In the genomic region with DNA sequence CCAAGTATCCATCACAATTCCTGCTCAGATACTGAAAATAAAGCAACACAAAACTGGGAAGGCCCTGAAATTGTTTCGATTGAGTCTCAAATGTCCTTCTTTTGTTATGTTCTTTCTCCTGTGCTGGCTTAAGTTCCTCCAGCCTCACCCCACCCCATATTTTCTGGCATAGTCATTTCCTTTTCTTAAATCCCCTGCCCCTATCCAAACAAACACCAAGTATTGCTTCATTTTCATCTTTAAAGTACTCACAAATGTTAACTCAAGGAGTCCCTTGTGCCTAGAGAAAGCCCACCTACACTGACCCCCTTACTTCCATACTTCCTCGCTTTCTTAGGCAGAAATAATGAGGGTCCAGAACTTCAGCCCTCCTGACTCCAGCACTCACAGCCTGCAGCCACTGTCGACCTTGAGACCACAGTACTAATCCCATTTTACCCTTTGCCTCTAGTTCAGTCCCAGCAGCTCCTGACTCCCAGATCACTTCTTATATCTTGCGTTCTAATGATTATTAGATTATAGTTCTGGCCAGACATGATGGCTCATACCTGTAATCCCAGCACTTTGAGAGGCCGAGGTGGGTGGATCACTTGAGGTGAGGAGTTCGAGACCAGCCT, we compare ENCODE assay signal across 13 cellular contexts.
DNase-seq lines count a peak whose midpoint lies in the region; ATAC-seq and TF ChIP-seq lines count a peak whose summit lies in the region.
"Had no signal": no experiment of that assay in that cellular context is flagged by ENCODE, and none has a peak within 500 bp of the region (broad histone marks: within the 10 kb centered on the region; RNA-seq: fewer than 3 reads in every experiment).

No MANE protein-coding gene starts in this region.

- TF ChIP-seq RAD21 in SK-N-SH (IDR thresholded peaks at IDR 0.05; ENCODE audit: low read length), result no peak

- H3F3A ChIP-seq in SK-N-SH (replicated peaks; ENCODE audit: insufficient read depth) (no peaks in the 10 kb centered on the region), PC-9 (ENCODE audit: insufficient read depth, low read depth) (peaks cover 13% of the 10 kb centered on the region)

- H3K27ac ChIP-seq in SK-N-SH (ENCODE audit: low read depth in 2 of 2, low read length in 1 of 2) (peak overlapping the region in 1 of 2 experiments; percentile 31; a peak in 2 of 4 replicates), PC-9 (peak overlapping the region; percentile 92)
- H3K27ac ChIP-seq: prostate gland had no signal

- H3K9ac ChIP-seq in SK-N-SH, result no peak overlapping the region; the same call in 1 of the 2 replicates

- H3K4me3 ChIP-seq in SK-N-SH (ENCODE audit: low read depth in 2 of 2, low read length in 1 of 2) (no peak overlapping the region), PC-9 (no peak overlapping the region), skeletal muscle cell (ENCODE audit: low read depth, low read length) (no peak overlapping the region)
- H3K4me3 ChIP-seq: prostate gland had no signal

- H3K9me3 ChIP-seq in SK-N-SH, result no peaks in the 10 kb centered on the region
- 0 out of 2 replicates have a peak, but pooled peaks cover 6% of the 10 kb centered on the region for H3K9me3 ChIP-seq in PC-9 (ENCODE audit: insufficient read depth, low read depth)
- H3K9me3 ChIP-seq: prostate gland had no signal

- TF ChIP-seq EP300 in SK-N-SH (IDR thresholded peaks at IDR 0.05; ENCODE audit: borderline replicate concordance in 1 of 2, low read depth in 1 of 2, low read length in 1 of 2), result no peak

- CTCF ChIA-PET in SK-N-SH (lab: Yijun Ruan, JAX), result interaction anchor here (0.6 kb wide), 1 partner anchor 267 kb away, joined by 3 read pairs; no protein-coding TSS in a partner anchor
- CTCF ChIA-PET in PC-9 (lab: Charles Lee), result no interaction called here

- H3K27me3 ChIP-seq in SK-N-SH (ENCODE audit: insufficient read depth), result no peaks in the 10 kb centered on the region
- no peaks in the 10 kb centered on the region for H3K27me3 ChIP-seq in PC-9 (ENCODE audit: insufficient read depth, low read depth)

- H3K4me2 ChIP-seq in SK-N-SH (no peak overlapping the region), PC-9 (peak overlapping the region; percentile 51; the same call in 1 of the 2 replicates)

- POLR2A ChIA-PET in SK-N-SH (lab: Yijun Ruan, JAX) (no interaction called here), PC-9 (lab: Charles Lee; ENCODE audit: unreplicated experiment) (no interaction called here)

- intact Hi-C loops in PC-9 (cut with micrococcal nuclease; ENCODE audit: unreplicated experiment), result loop anchor here (1.0 to 5.0 kb wide), 2 partner anchors 15 to 75 kb away; partner anchors contain the start of gene ST8SIA6

- no peaks in the 10 kb centered on the region for H3K79me2 ChIP-seq in SK-N-SH (ENCODE audit: insufficient read depth)
- H3K79me2 ChIP-seq in PC-9 (ENCODE audit: low read depth), result no peaks in the 10 kb centered on the region

- TF ChIP-seq CTCF in SK-N-SH (IDR thresholded peaks at IDR 0.05) (no peak), PC-9 (conservative IDR thresholded peaks at IDR 0.05) (no peak)

- H3K4me1 ChIP-seq in SK-N-SH (ENCODE audit: control insufficient read depth in 1 of 2, insufficient read depth in 2 of 2, low read depth in 1 of 2, low read length in 1 of 2) (no peaks in the 10 kb centered on the region; a peak in 1 of 4 replicates), PC-9 (replicated peaks; ENCODE audit: insufficient read depth) (peaks cover 17% of the 10 kb centered on the region)
- H3K4me1 ChIP-seq: prostate gland had no signal

- 71% methylated on average over 6 of the region's 6 CpGs for WGBS in SK-N-SH (ENCODE audit: low lambda C conversion rate)

- H3K9me2 ChIP-seq in SK-N-SH (no peaks in the 10 kb centered on the region), PC-9 (ENCODE audit: insufficient read depth) (no peaks in the 10 kb centered on the region)

- H2AFZ ChIP-seq in SK-N-SH (ENCODE audit: low read depth) (peak overlapping the region; percentile 77; the same call in 1 of the 2 replicates), PC-9 (peak overlapping the region; percentile 52; the same call in 1 of the 2 replicates)

- TSS peak; percentile 61 for BruUV-seq in PC-9 (replicated peaks; lab: Mats Ljungman, UMichigan)

- no peaks in the 10 kb centered on the region for H4K20me1 ChIP-seq in SK-N-SH (ENCODE audit: insufficient read depth)
- no peaks in the 10 kb centered on the region for H4K20me1 ChIP-seq in PC-9 (ENCODE audit: insufficient read depth)

- H3K36me3 ChIP-seq in SK-N-SH (replicated peaks in 1 of 2; ENCODE audit: control insufficient read depth in 1 of 2, insufficient read depth in 2 of 2, low read length in 1 of 2), result no peaks in the 10 kb centered on the region
- H3K36me3 ChIP-seq in PC-9 (ENCODE audit: low read depth), result no peaks in the 10 kb centered on the region
- H3K36me3 ChIP-seq: prostate gland had no signal

- ATAC-seq in SK-N-SH treated with all-trans-retinoic acid at 6 μM for 48 hours, result no peak
- peak; percentile 60 for ATAC-seq in esophagus mucosa
- no peak for ATAC-seq in HG02938 (IDR thresholded peaks at IDR 0.05; ENCODE audit: unreplicated experiment)
- ATAC-seq: HepG2 had no signal

- no peak for DNase-seq in SK-N-SH
- peak; percentile 55 to 75 for DNase-seq in PC-9
- peak; percentile 73 for DNase-seq in skeletal muscle cell (ENCODE audit: low read depth)
- DNase-seq in stimulated activated CD4-positive, alpha-beta T cell treated with anti-CD3 and anti-CD28 coated beads, Interleukin-15, amount 100 ng/mL, for 24 hours, result no peak
- DNase-seq in NCI-H748 treated with DMSO at 0.1 percent for 48 hours (lab: John Stamatoyannopoulos, UW), result no peak
- DNase-seq: activated T-cell treated with anti-CD3 and anti-CD28 coated beads, Interleukin-2, amount 50 U/mL, for 1 hour; cerebellar nuclear complex; kidney glomerular epithelial cell had no signal

TF ChIP-seq in SK-N-SH, 30 proteins besides CTCF, POLR2A, EP300 and RAD21:
- TF ChIP-seq NFIC (IDR thresholded peaks at IDR 0.05; ENCODE audit: borderline replicate concordance), result no peak
- TF ChIP-seq TEAD4 (IDR thresholded peaks at IDR 0.05; ENCODE audit: borderline replicate concordance, insufficient read depth), result no peak
- TF ChIP-seq TAF1 (IDR thresholded peaks at IDR 0.05; ENCODE audit: borderline replicate concordance, low read depth, low read length), result no peak
- no peak for TF ChIP-seq FOXJ3 (CRISPR knock-in tag; IDR thresholded peaks at IDR 0.05)
TF ChIP-seq in SK-N-SH: peak in this region for 0.

TF ChIP-seq in SK-N-SH treated with all-trans-retinoic acid at 6 μM for 48 hours, 23 proteins besides CTCF, POLR2A, EP300 and RAD21:
- TF ChIP-seq ESRRG (CRISPR knock-in tag; IDR thresholded peaks at IDR 0.05) (no peak), ZFP30 (CRISPR knock-in tag; IDR thresholded peaks at IDR 0.05) (no peak), GLIS3 (CRISPR knock-in tag; IDR thresholded peaks at IDR 0.05) (no peak), CREB5 (CRISPR knock-in tag; IDR thresholded peaks at IDR 0.05; ENCODE audit: low read depth) (no peak), TCF4 (CRISPR knock-in tag; IDR thresholded peaks at IDR 0.05; ENCODE audit: borderline replicate concordance) (no peak), TSHZ2 (CRISPR knock-in tag; IDR thresholded peaks at IDR 0.05) (no peak), SNAI2 (CRISPR knock-in tag; IDR thresholded peaks at IDR 0.05) (no peak), ZNF565 (CRISPR knock-in tag; conservative IDR thresholded peaks at IDR 0.05; ENCODE audit: low read depth) (no peak)

Comparison
In these comparisons a context has a peak if more than half of its experiments do, and no peak if none do; other contexts are left out.
1. DNase-seq: peak in PC-9 (2 of 2) and skeletal muscle cell (single experiment); none in SK-N-SH (single experiment), stimulated activated CD4-positive, alpha-beta T cell treated with anti-CD3 and anti-CD28 coated beads, Interleukin-15, amount 100 ng/mL, for 24 hours (single experiment) and NCI-H748 treated with DMSO at 0.1 percent for 48 hours (single experiment).